In the genomic region with DNA sequence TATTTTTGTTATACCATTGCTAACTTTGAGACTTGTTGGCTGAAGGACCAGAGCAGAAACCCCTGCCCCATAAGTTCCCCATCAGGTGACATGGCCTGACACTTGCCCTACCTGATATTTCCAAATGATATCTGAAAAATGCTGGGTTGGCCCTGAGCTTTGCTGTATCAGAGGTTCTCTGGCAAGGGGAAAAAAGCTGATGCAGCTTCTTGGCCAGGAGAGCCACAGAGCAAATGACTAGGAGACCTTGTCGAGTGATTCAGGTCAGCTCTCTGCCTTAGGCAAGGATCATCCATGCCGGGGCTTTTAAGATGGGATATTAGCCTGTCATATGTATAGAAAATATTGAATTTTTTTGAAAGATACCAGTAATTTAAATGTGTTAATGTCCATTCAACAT, we compare ENCODE assay signal across 19 cellular contexts. TPM values are rescaled to one million over a fixed set of nuclear protein-coding genes. Genes with fewer than 3 reads are reported as not detected.
DNase-seq lines count a peak whose midpoint lies in the region; ATAC-seq, FAIRE-seq and TF ChIP-seq lines count a peak whose summit lies in the region.
"Had no signal": no experiment of that assay in that cellular context is flagged by ENCODE, and none has a peak within 500 bp of the region (broad histone marks: within the 10 kb centered on the region; RNA-seq: fewer than 3 reads in every experiment).

No MANE protein-coding gene starts in this region.

- DNase-seq in Karpas-422 (no peak), adipocyte (ENCODE audit: low read depth) (no peak), HepG2 (ENCODE audit: low spot score) (no peak), Ammon's horn (ENCODE audit: low spot score) (no peak), mucosa of gallbladder (ENCODE audit: low spot score) (no peak)
- DNase-seq: ACHN; Caco-2; CD4-positive, alpha-beta T cell; GDM1; H9; IMR-90; KBM-7 had no signal

- H3K9me3 ChIP-seq in Karpas-422 (ENCODE audit: low read length) (no peaks in the 10 kb centered on the region), adipocyte (ENCODE audit: control insufficient read depth, low read length) (no peaks in the 10 kb centered on the region), HepG2 (ENCODE audit: low read length) (no peaks in the 10 kb centered on the region)
- H3K9me3 ChIP-seq: Caco-2 had no signal

- H3K27me3 ChIP-seq in Karpas-422 (ENCODE audit: low read length) (no peaks in the 10 kb centered on the region), adipocyte (replicated peaks; ENCODE audit: control insufficient read depth, insufficient read depth, low read length) (no peaks in the 10 kb centered on the region), HepG2 (ENCODE audit: control insufficient read depth in 1 of 2, insufficient read depth in 2 of 2, low read length in 2 of 2) (no peaks in the 10 kb centered on the region)

- in situ Hi-C loops in HepG2 (cut with HindIII; ENCODE audit: extremely low pct_ligation_motif_present, low pct_unique_long_range_greater_than_20kb) = no loop called here

- H3K4me3 ChIP-seq in Karpas-422 (ENCODE audit: low read length) (no peak overlapping the region), adipocyte (ENCODE audit: low read length) (no peak overlapping the region), HepG2 (replicated peaks in 1 of 3; ENCODE audit: insufficient read depth in 1 of 3, low read depth in 2 of 3, low read length in 3 of 3) (no peak overlapping the region)

- TF ChIP-seq POLR2A in HepG2 (IDR thresholded peaks at IDR 0.05; ENCODE audit: insufficient read depth in 1 of 2, low read depth in 2 of 2, low read length in 2 of 2) = no peak

- CTCF ChIA-PET in HepG2 (lab: Yijun Ruan, JAX; ENCODE audit: low intra/inter-chr PET ratio, low total read pairs) = no interaction called here

- H3K36me3 ChIP-seq in Karpas-422 (ENCODE audit: insufficient read depth, low read length) = peaks cover 10% of the 10 kb centered on the region
- no peaks in the 10 kb centered on the region for H3K36me3 ChIP-seq in adipocyte (ENCODE audit: control insufficient read depth, insufficient read depth, low read length, severe bottlenecking)
- no peaks in the 10 kb centered on the region for H3K36me3 ChIP-seq in HepG2 (replicated peaks in 1 of 2; ENCODE audit: control insufficient read depth in 1 of 2, insufficient read depth in 2 of 2, low read length in 2 of 2)

- H3K79me2 ChIP-seq in Karpas-422 (ENCODE audit: low read length) = peaks cover 26% of the 10 kb centered on the region
- H3K79me2 ChIP-seq in HepG2 (ENCODE audit: insufficient read depth, low read length) = peaks cover 12% of the 10 kb centered on the region

- no peaks in the 10 kb centered on the region for H3K9me2 ChIP-seq in Karpas-422 (replicated peaks; ENCODE audit: insufficient read depth, low read length)

- no peak overlapping the region for H2AFZ ChIP-seq in Karpas-422 (ENCODE audit: low read length)
- H2AFZ ChIP-seq in HepG2 (ENCODE audit: low read length) = no peak overlapping the region

- no TSS peak for BruUV-seq in HepG2 (replicated peaks; lab: Mats Ljungman, UMichigan)

- H4K20me1 ChIP-seq in Karpas-422 (ENCODE audit: insufficient read depth, low read depth, low read length) (no peaks in the 10 kb centered on the region), HepG2 (ENCODE audit: insufficient read depth, low read length) (no peaks in the 10 kb centered on the region)

- WGBS in HepG2 (ENCODE audit: low lambda C conversion rate) = 78% methylated on average over 2 of the region's 2 CpGs

- H3K27ac ChIP-seq in Karpas-422 (ENCODE audit: low read length) (peak overlapping the region; percentile 94), HepG2 (ENCODE audit: extremely low read length, insufficient read depth, low read length) (no peak overlapping the region)
- H3K27ac ChIP-seq: C4-2B, HL-60 had no signal

- no peak for ATAC-seq in HepG2
- no peak for ATAC-seq in GM18870 (IDR thresholded peaks at IDR 0.05; ENCODE audit: unreplicated experiment)

- TF ChIP-seq EP300 in HepG2 (IDR thresholded peaks at IDR 0.05; ENCODE audit: low read depth in 2 of 2, low read length in 2 of 2) = no peak
- TF ChIP-seq EP300 in HepG2 (CRISPR knock-in tag; IDR thresholded peaks at IDR 0.05; ENCODE audit: borderline replicate concordance) = no peak

- H3K4me1 ChIP-seq in Karpas-422 (ENCODE audit: low read length) (peaks cover 52% of the 10 kb centered on the region), adipocyte (ENCODE audit: control insufficient read depth, insufficient read depth, low read length) (peaks cover 25% of the 10 kb centered on the region), HepG2 (ENCODE audit: insufficient read depth, low read length) (peaks cover 43% of the 10 kb centered on the region)

- no peak for FAIRE-seq in HepG2 (lab: Jason Lieb, UNC)
- FAIRE-seq: D721Med, GM12892, GM18507, H1 had no signal

- H3K4me2 ChIP-seq in Karpas-422 (ENCODE audit: low read depth, low read length, poor library complexity, severe bottlenecking) (no peak overlapping the region), HepG2 (ENCODE audit: low read depth, low read length) (no peak overlapping the region)

- H3K9ac ChIP-seq in Karpas-422 (ENCODE audit: low read length) (no peak overlapping the region), adipocyte (ENCODE audit: low read length) (peak overlapping the region; percentile 47), HepG2 (ENCODE audit: insufficient read depth, low read depth, low read length) (no peak overlapping the region)

- POLR2A ChIA-PET in HepG2 (lab: Yijun Ruan, JAX) = interaction anchor here (2.6 kb wide), 1 partner anchor 13 kb away, joined by 10 read pairs; no protein-coding TSS in a partner anchor

- intact Hi-C loops in HepG2 (cut with micrococcal nuclease; ENCODE audit: unreplicated experiment) = no loop called here

- TF ChIP-seq RAD21 in HepG2 (CRISPR knock-in tag; IDR thresholded peaks at IDR 0.05) = no peak

- no peak for TF ChIP-seq CTCF in HepG2 (CRISPR knock-in tag; IDR thresholded peaks at IDR 0.05)

TF ChIP-seq in HepG2, 621 proteins besides CTCF, POLR2A, EP300 and RAD21:
- TF ChIP-seq CAMTA2 (CRISPR knock-in tag; IDR thresholded peaks at IDR 0.05; ENCODE audit: borderline replicate concordance) = no peak
- peak in 1 of 2 experiments; percentile 60; a peak in 3 of 4 replicates for TF ChIP-seq MAFK (conservative IDR thresholded peaks at IDR 0.05 in 1 of 2, IDR thresholded peaks at IDR 0.05 in 1 of 2; ENCODE audit: low read length in 2 of 2)
- peak; percentile 55; the same call in 1 of the 2 replicates for TF ChIP-seq MAFF (IDR thresholded peaks at IDR 0.05; ENCODE audit: low read depth, low read length)

RNA-seq across cellular contexts. Expression of gene MEGF9, which starts 2.9 kb away (rescaled TPM):
- total RNA-seq in Karpas-422 (2014; rRNA removed; shearing (Covaris generic); ENCODE audit: low replicate concordance) = 55.4 and 86.6 TPM in 2 replicates
- total RNA-seq in HepG2 (2016; rRNA removed; fragmentation: Illumina TruSeq; extraction: Trizol) = 3.1 and 3.3 TPM in 2 replicates
- total RNA-seq in HepG2 (2016; cell fraction: cytosol; rRNA removed; fragmentation: Illumina TruSeq; extraction: Trizol; ENCODE audit: low read depth) = 0.71 and 0.88 TPM in 2 replicates
- total RNA-seq in HepG2 (2016; cell fraction: insoluble cytoplasmic fraction; rRNA removed; fragmentation: Illumina TruSeq; extraction: Trizol) = 3.1 and 3.7 TPM in 2 replicates
- total RNA-seq in HepG2 (2016; cell fraction: membrane; rRNA removed; fragmentation: Illumina TruSeq; extraction: Trizol) = 4.3 and 4.5 TPM in 2 replicates
- total RNA-seq in HepG2 (2016; cell fraction: nucleus; rRNA removed; fragmentation: Illumina TruSeq; extraction: Trizol) = 3.8 and 3.9 TPM in 2 replicates
- polyA plus RNA-seq in HepG2 (2011; rRNA removed) = 3.3 and 3.6 TPM in 2 replicates
- 1.7 and 3.4 TPM in 2 replicates for polyA plus RNA-seq in HepG2 (2011; cell fraction: cytosol; rRNA removed)
- polyA plus RNA-seq in HepG2 (2011; cell fraction: nucleus; rRNA removed) = 0.82 and 1.6 TPM in 2 replicates
- 6.3 and 6.4 TPM in 2 replicates for polyA plus RNA-seq in HepG2 (2012)
- 0.44 and 0.52 TPM in 2 replicates for polyA plus RNA-seq in HepG2 (2016; cell fraction: cytosol; fragmentation: Illumina TruSeq; extraction: Trizol; ENCODE audit: low read depth)
- 3.5 and 4.3 TPM in 2 replicates for polyA plus RNA-seq in HepG2 (2016; cell fraction: insoluble cytoplasmic fraction; fragmentation: Illumina TruSeq; extraction: Trizol; ENCODE audit: low read depth)
- 2.7 and 2.9 TPM in 2 replicates for polyA plus RNA-seq in HepG2 (2016; cell fraction: membrane; fragmentation: Illumina TruSeq; extraction: Trizol; ENCODE audit: low read depth)
- polyA plus RNA-seq in HepG2 (2016; cell fraction: nucleus; fragmentation: Illumina TruSeq; extraction: Trizol; ENCODE audit: insufficient read depth, low read depth) = 4.6 and 4.7 TPM in 2 replicates
- polyA minus RNA-seq in HepG2 (2011; rRNA and poly(A)+ RNA removed; ENCODE audit: low replicate concordance) = 2.5 and 6.5 TPM in 2 replicates
- 4.0 and 5.0 TPM in 2 replicates for polyA minus RNA-seq in HepG2 (2011; cell fraction: cytosol; rRNA and poly(A)+ RNA removed)
- polyA minus RNA-seq in HepG2 (2011; cell fraction: nucleus; rRNA and poly(A)+ RNA removed) = 1.9 and 4.0 TPM in 2 replicates
- 15.5 TPM for total RNA-seq in mucosa of gallbladder
